ENCODE assay signal across 14 cellular contexts in genomic region chr4:140005699-140006098, GRCh38.
DNase-seq lines count a peak whose midpoint lies in the region; ATAC-seq and TF ChIP-seq lines count a peak whose summit lies in the region.
"Had no signal": no experiment of that assay in that cellular context is flagged by ENCODE, and none has a peak within 500 bp of the region (broad histone marks: within the 10 kb centered on the region; RNA-seq: fewer than 3 reads in every experiment).

No MANE protein-coding gene starts in this region.

- no peak overlapping the region for H3K14ac ChIP-seq in trophoblast cell (ENCODE audit: low read length)

- H3K4me1 Mint-ChIP-seq in glutamatergic neuron (ENCODE audit: low read depth, unreplicated experiment), result peaks cover 66% of the 10 kb centered on the region
- no peaks in the 10 kb centered on the region for H3K4me1 Mint-ChIP-seq in stimulated activated naive CD8-positive, alpha-beta T cell treated with anti-CD3 and anti-CD28 coated beads, Interleukin-15, amount 100 ng/mL, for 72 hours

- H3K9ac ChIP-seq in trophoblast cell (ENCODE audit: low read length), result no peak overlapping the region
- H3K9ac ChIP-seq: BLaER1 had no signal

- H3K79me2 ChIP-seq in trophoblast cell (ENCODE audit: control insufficient read depth, insufficient read depth, low read length, poor library complexity), result no peaks in the 10 kb centered on the region

- H2AFZ ChIP-seq in trophoblast cell (ENCODE audit: insufficient read depth, low read length, poor library complexity), result no peak overlapping the region

- H3K4me2 ChIP-seq in trophoblast cell (ENCODE audit: low read length), result no peak overlapping the region
- H3K4me2 ChIP-seq: BLaER1 had no signal

- H3K27me3 ChIP-seq in trophoblast cell (ENCODE audit: insufficient read depth, low read length), result no peaks in the 10 kb centered on the region
- H3K27me3 ChIP-seq: BLaER1, esophagus muscularis mucosa, SJSA1 had no signal

- H3K79me1 ChIP-seq in trophoblast cell (ENCODE audit: low read length), result no peaks in the 10 kb centered on the region

- no peaks in the 10 kb centered on the region for H3K9me3 ChIP-seq in trophoblast cell (ENCODE audit: insufficient read depth, low read depth, low read length)
- H3K9me3 ChIP-seq: BLaER1, esophagus muscularis mucosa, SJSA1, thoracic aorta had no signal

- H3K4ac ChIP-seq in trophoblast cell (ENCODE audit: low read depth, low read length), result no peak overlapping the region

- H2BK12ac ChIP-seq in trophoblast cell (ENCODE audit: low read length), result no peak overlapping the region

- H3K9me3 Mint-ChIP-seq in glutamatergic neuron (ENCODE audit: unreplicated experiment), result peaks cover 6% of the 10 kb centered on the region
- no peaks in the 10 kb centered on the region for H3K9me3 Mint-ChIP-seq in stimulated activated naive CD8-positive, alpha-beta T cell treated with anti-CD3 and anti-CD28 coated beads, Interleukin-15, amount 100 ng/mL, for 72 hours
- H3K9me3 Mint-ChIP-seq: activated T-helper 2 cell treated with anti-CD3 and anti-CD28 coated beads, Interferon-gamma antibody, Interleukin-2, Interleukin-4, amounts not matched to agents 10 μg/mL and 5 μg/mL and 100 μg/mL, durations not matched to agents 14 hours and 24 hours and 36 hours had no signal

- peak overlapping the region; percentile 97 for H3K27ac Mint-ChIP-seq in glutamatergic neuron (ENCODE audit: unreplicated experiment)
- no peak overlapping the region for H3K27ac Mint-ChIP-seq in stimulated activated naive CD8-positive, alpha-beta T cell treated with anti-CD3 and anti-CD28 coated beads, Interleukin-15, amount 100 ng/mL, for 72 hours
- H3K27ac Mint-ChIP-seq: activated T-helper 2 cell treated with anti-CD3 and anti-CD28 coated beads, Interferon-gamma antibody, Interleukin-2, Interleukin-4, amounts not matched to agents 10 μg/mL and 5 μg/mL and 100 μg/mL, durations not matched to agents 14 hours and 24 hours and 36 hours had no signal

- no peak overlapping the region for H2AK5ac ChIP-seq in trophoblast cell (ENCODE audit: low read length)

- peaks cover 9% of the 10 kb centered on the region for H3K27me3 Mint-ChIP-seq in glutamatergic neuron (ENCODE audit: unreplicated experiment)
- peaks cover 7% of the 10 kb centered on the region for H3K27me3 Mint-ChIP-seq in stimulated activated naive CD8-positive, alpha-beta T cell treated with anti-CD3 and anti-CD28 coated beads, Interleukin-15, amount 100 ng/mL, for 72 hours

- no peak overlapping the region for H3K23ac ChIP-seq in trophoblast cell (ENCODE audit: low read length)

- H3K4me3 ChIP-seq in trophoblast cell (ENCODE audit: low read depth, low read length), result no peak overlapping the region
- H3K4me3 ChIP-seq: BLaER1, esophagus muscularis mucosa, SJSA1, thoracic aorta had no signal

- no peak overlapping the region for H4K12ac ChIP-seq in trophoblast cell (ENCODE audit: low read depth, low read length)

- DNase-seq in DMS 273 treated with DMSO at 0.1 percent for 48 hours (lab: John Stamatoyannopoulos, UW) (peak; percentile 10), NCI-H1105 treated with DMSO at 0.1 percent for 48 hours (lab: John Stamatoyannopoulos, UW) (peak; percentile 65), NCI-H510A treated with DMSO at 0.1 percent for 48 hours (lab: John Stamatoyannopoulos, UW) (peak; percentile 70), glutamatergic neuron (no peak), C1 segment of cervical spinal cord (lab: John Stamatoyannopoulos, UW) (no peak), trophoblast cell (no peak), midbrain (lab: John Stamatoyannopoulos, UW) (no peak)
- no peak for DNase-seq in stimulated activated naive CD8-positive, alpha-beta T cell treated with anti-CD3 and anti-CD28 coated beads, Interleukin-15, amount 100 ng/mL, for 72 hours
- DNase-seq: left cardiac atrium had no signal

- no peak overlapping the region for H2BK120ac ChIP-seq in trophoblast cell (ENCODE audit: insufficient read depth, low read length, poor library complexity)

- no peak for TF ChIP-seq CTCF in glutamatergic neuron (IDR thresholded peaks at IDR 0.05; ENCODE audit: partially characterized antibody, unreplicated experiment)

- ATAC-seq in stimulated activated naive CD8-positive, alpha-beta T cell treated with anti-CD3 and anti-CD28 coated beads, Interleukin-15, amount 100 ng/mL, for 72 hours, result no peak

- peak overlapping the region; percentile 60 for H3K4me3 Mint-ChIP-seq in glutamatergic neuron (ENCODE audit: unreplicated experiment)
- H3K4me3 Mint-ChIP-seq in stimulated activated naive CD8-positive, alpha-beta T cell treated with anti-CD3 and anti-CD28 coated beads, Interleukin-15, amount 100 ng/mL, for 72 hours, result no peak overlapping the region

- H4K8ac ChIP-seq in trophoblast cell (ENCODE audit: low read depth, low read length), result no peak overlapping the region

- WGBS in trophoblast cell (ENCODE audit: extremely low coverage, insufficient coverage, insufficient read length), result no CpG with 5 or more reads among the region's 4 CpGs

- no peaks in the 10 kb centered on the region for H3K4me1 ChIP-seq in trophoblast cell (ENCODE audit: control insufficient read depth in 1 of 2, insufficient read depth in 2 of 2, low read length in 2 of 2)
- H3K4me1 ChIP-seq: BLaER1 had no signal

- H2BK5ac ChIP-seq in trophoblast cell (ENCODE audit: low read depth, low read length, poor library complexity), result no peak overlapping the region

- H3K18ac ChIP-seq in trophoblast cell (ENCODE audit: low read length), result no peak overlapping the region

- no peaks in the 10 kb centered on the region for H3K36me3 ChIP-seq in trophoblast cell (ENCODE audit: control insufficient read depth in 1 of 2, insufficient read depth in 2 of 2, low read length in 2 of 2)
- H3K36me3 ChIP-seq: BLaER1, esophagus muscularis mucosa, SJSA1, thoracic aorta had no signal

- H3K36me3 Mint-ChIP-seq in glutamatergic neuron (ENCODE audit: unreplicated experiment), result no peaks in the 10 kb centered on the region

- H4K91ac ChIP-seq in trophoblast cell (ENCODE audit: low read depth, low read length), result no peak overlapping the region

- H3K27ac ChIP-seq in trophoblast cell (ENCODE audit: low read depth, low read length), result no peak overlapping the region
- H3K27ac ChIP-seq: BLaER1, SJSA1, thoracic aorta had no signal

Comparison
In these comparisons a context has a peak if more than half of its experiments do, and no peak if none do; other contexts are left out.
1. DNase-seq: peak in DMS 273 treated with DMSO at 0.1 percent for 48 hours (single experiment), NCI-H1105 treated with DMSO at 0.1 percent for 48 hours (single experiment) and NCI-H510A treated with DMSO at 0.1 percent for 48 hours (single experiment); none in glutamatergic neuron (single experiment), C1 segment of cervical spinal cord (0 of 14), trophoblast cell (0 of 2), stimulated activated naive CD8-positive, alpha-beta T cell treated with anti-CD3 and anti-CD28 coated beads, Interleukin-15, amount 100 ng/mL, for 72 hours (0 of 2) and midbrain (single experiment).